38 cellular contexts compared by ENCODE assay signal in genomic region chr18:25962919-25963318, GRCh38.
"Had no signal": no experiment of that assay in that cellular context is flagged by ENCODE, and none has a peak within 500 bp of the region (broad histone marks: within the 10 kb centered on the region; RNA-seq: fewer than 3 reads in every experiment).

No MANE protein-coding gene starts in this region.

- ATAC-seq: activated naive CD4-positive, alpha-beta T cell treated with anti-CD3 and anti-CD28 coated beads, Interleukin-2, amount 50 U/mL, for 72 hours; activated naive CD8-positive, alpha-beta T cell treated with anti-CD3 and anti-CD28 coated beads, Interleukin-2, amount 50 U/mL, for 24 hours; activated T-cell treated with anti-CD3 and anti-CD28 coated beads, Interleukin-2, amount 50 U/mL, for 4 hours; activated T-cell treated with anti-CD3 and anti-CD28 coated beads, Interleukin-2, amount 50 U/mL, for 72 hours; activated T-helper 17 cell treated with anti-CD3 and anti-CD28 coated beads, Interleukin-2, amount 50 U/mL, for 72 hours; body of pancreas had no signal

- H3K4me3 ChIP-seq: adrenal gland, ascending aorta, body of pancreas, breast epithelium, cardiac muscle cell had no signal

- H3K27me3 Mint-ChIP-seq: brain had no signal

- H3K4me1 Mint-ChIP-seq: activated naive CD4-positive, alpha-beta T cell treated with anti-CD3 and anti-CD28 coated beads, Interleukin-2, amount 10 ng/mL, durations not matched to agents 7 days and 5 days; activated naive CD4-positive, alpha-beta T cell treated with anti-CD3 and anti-CD28 coated beads, Interleukin-2, amount 50 U/mL, for 24 hours; activated naive CD8-positive, alpha-beta T cell treated with anti-CD3 and anti-CD28 coated beads for 36 hours; activated naive CD8-positive, alpha-beta T cell treated with anti-CD3 and anti-CD28 coated beads, Interleukin-2, amount 10 ng/mL, durations not matched to agents 7 days and 5 days; activated naive CD8-positive, alpha-beta T cell treated with anti-CD3 and anti-CD28 coated beads, Interleukin-2, amount 50 U/mL, for 24 hours; activated T-helper 17 cell treated with anti-CD3 and anti-CD28 coated beads, Interleukin-2, amount 50 U/mL, for 72 hours; brain; central memory CD8-positive, alpha-beta T cell had no signal

- DNase-seq: activated effector memory CD4-positive, alpha-beta T cell treated with anti-CD3 and anti-CD28 coated beads, Interleukin-2, amount 50 U/mL, for 16 hours; activated effector memory CD4-positive, alpha-beta T cell treated with Interleukin-2 at 50 U/mL for 16 hours; activated gamma-delta T cell; activated gamma-delta T cell treated with Interleukin-2 at 50 U/mL for 16 hours; activated naive CD4-positive, alpha-beta T cell; activated naive CD4-positive, alpha-beta T cell treated with anti-CD3 and anti-CD28 coated beads for 36 hours; activated naive CD4-positive, alpha-beta T cell treated with anti-CD3 and anti-CD28 coated beads, Interleukin-2, amount 10 ng/mL, durations not matched to agents 7 days and 5 days; activated naive CD4-positive, alpha-beta T cell treated with anti-CD3 and anti-CD28 coated beads, Interleukin-2, amount 50 U/mL, for 16 hours; activated naive CD4-positive, alpha-beta T cell treated with Interleukin-2 at 50 U/mL for 16 hours; activated naive CD8-positive, alpha-beta T cell treated with anti-CD3 and anti-CD28 coated beads for 36 hours; activated naive CD8-positive, alpha-beta T cell treated with anti-CD3 and anti-CD28 coated beads, Interleukin-2, amount 10 ng/mL, durations not matched to agents 7 days and 5 days; activated naive CD8-positive, alpha-beta T cell treated with anti-CD3 and anti-CD28 coated beads, Interleukin-2, amount 50 U/mL, for 24 hours; activated T-cell treated with anti-CD3 and anti-CD28 coated beads, Interleukin-2, amount 50 U/mL, for 1 hour; activated T-cell treated with anti-CD3 and anti-CD28 coated beads, Interleukin-2, amount 50 U/mL, for 24 hours; activated T-cell treated with anti-CD3 and anti-CD28 coated beads, Interleukin-2, amount 50 U/mL, for 4 hours; activated T-cell treated with anti-CD3 and anti-CD28 coated beads, Interleukin-2, amount 50 U/mL, for 48 hours; activated T-cell treated with anti-CD3 and anti-CD28 coated beads, Interleukin-2, amount 50 U/mL, for 72 hours; adrenal gland; amniotic stem cell; amygdala; anterior cingulate cortex; aorta; body of pancreas; brain microvascular endothelial cell; caudate nucleus; central memory CD4-positive, alpha-beta T cell; cerebellar nuclear complex had no signal

- H3K36me3 Mint-ChIP-seq: activated naive CD4-positive, alpha-beta T cell treated with anti-CD3 and anti-CD28 coated beads, Interleukin-2, amount 10 ng/mL, durations not matched to agents 7 days and 5 days; activated naive CD4-positive, alpha-beta T cell treated with anti-CD3 and anti-CD28 coated beads, Interleukin-2, amount 50 U/mL, for 24 hours; activated naive CD4-positive, alpha-beta T cell treated with anti-CD3 and anti-CD28 coated beads, Interleukin-2, amount 50 U/mL, for 72 hours; activated naive CD8-positive, alpha-beta T cell; activated naive CD8-positive, alpha-beta T cell treated with anti-CD3 and anti-CD28 coated beads for 36 hours; activated naive CD8-positive, alpha-beta T cell treated with anti-CD3 and anti-CD28 coated beads, Interleukin-2, amount 10 ng/mL, durations not matched to agents 7 days and 5 days; brain had no signal

- H3K27ac ChIP-seq: adrenal gland, ascending aorta, body of pancreas, brain microvascular endothelial cell, breast epithelium, cardiac muscle cell had no signal

- H3K27me3 ChIP-seq: adrenal gland, ascending aorta, body of pancreas, brain microvascular endothelial cell, breast epithelium, cardiac muscle cell had no signal

- H3K4me1 ChIP-seq: ascending aorta, body of pancreas, breast epithelium had no signal

- H3K4me3 Mint-ChIP-seq: activated naive CD4-positive, alpha-beta T cell treated with anti-CD3 and anti-CD28 coated beads for 36 hours; activated naive CD4-positive, alpha-beta T cell treated with anti-CD3 and anti-CD28 coated beads, Interleukin-2, amount 10 ng/mL, durations not matched to agents 7 days and 5 days; activated naive CD4-positive, alpha-beta T cell treated with anti-CD3 and anti-CD28 coated beads, Interleukin-2, amount 50 U/mL, for 24 hours; activated naive CD8-positive, alpha-beta T cell; activated naive CD8-positive, alpha-beta T cell treated with anti-CD3 and anti-CD28 coated beads for 36 hours; activated naive CD8-positive, alpha-beta T cell treated with anti-CD3 and anti-CD28 coated beads, Interleukin-2, amount 10 ng/mL, durations not matched to agents 7 days and 5 days; activated naive CD8-positive, alpha-beta T cell treated with anti-CD3 and anti-CD28 coated beads, Interleukin-2, amount 50 U/mL, for 24 hours; activated T-cell treated with anti-CD3 and anti-CD28 coated beads, Interleukin-2, amount 50 U/mL, for 24 hours; activated T-cell treated with anti-CD3 and anti-CD28 coated beads, Interleukin-2, amount 50 U/mL, for 4 hours; activated T-cell treated with anti-CD3 and anti-CD28 coated beads, Interleukin-2, amount 50 U/mL, for 72 hours; activated T-helper 1 cell treated with anti-CD3 and anti-CD28 coated beads, Interleukin-12 subunit alpha, Interleukin-12 subunit beta, Interleukin-2, Interleukin-4 antibody, amounts not matched to agents 30 ng/mL and 10 ng/mL and 1 ng/mL, durations not matched to agents 14 hours and 24 hours and 36 hours; activated T-helper 17 cell treated with anti-CD3 and anti-CD28 coated beads, Interleukin-2, amount 50 U/mL, for 72 hours; brain; central memory CD8-positive, alpha-beta T cell had no signal

- H3K27ac Mint-ChIP-seq: activated naive CD4-positive, alpha-beta T cell treated with anti-CD3 and anti-CD28 coated beads for 36 hours; activated naive CD4-positive, alpha-beta T cell treated with anti-CD3 and anti-CD28 coated beads, Interleukin-2, amount 10 ng/mL, durations not matched to agents 7 days and 5 days; activated naive CD4-positive, alpha-beta T cell treated with anti-CD3 and anti-CD28 coated beads, Interleukin-2, amount 50 U/mL, for 24 hours; activated naive CD4-positive, alpha-beta T cell treated with anti-CD3 and anti-CD28 coated beads, Interleukin-2, amount 50 U/mL, for 72 hours; activated naive CD8-positive, alpha-beta T cell; activated naive CD8-positive, alpha-beta T cell treated with anti-CD3 and anti-CD28 coated beads for 36 hours; activated naive CD8-positive, alpha-beta T cell treated with anti-CD3 and anti-CD28 coated beads, Interleukin-2, amount 10 ng/mL, durations not matched to agents 7 days and 5 days; activated naive CD8-positive, alpha-beta T cell treated with anti-CD3 and anti-CD28 coated beads, Interleukin-2, amount 50 U/mL, for 24 hours; activated T-cell treated with anti-CD3 and anti-CD28 coated beads, Interleukin-2, amount 50 U/mL, for 24 hours; activated T-cell treated with anti-CD3 and anti-CD28 coated beads, Interleukin-2, amount 50 U/mL, for 72 hours; activated T-helper 1 cell treated with anti-CD3 and anti-CD28 coated beads, Interleukin-12 subunit alpha, Interleukin-12 subunit beta, Interleukin-2, Interleukin-4 antibody, amounts not matched to agents 30 ng/mL and 10 ng/mL and 1 ng/mL, durations not matched to agents 14 hours and 24 hours and 36 hours; activated T-helper 17 cell treated with anti-CD3 and anti-CD28 coated beads, Interleukin-2, amount 50 U/mL, for 72 hours; activated T-helper 2 cell treated with anti-CD3 and anti-CD28 coated beads, Interferon-gamma antibody, Interleukin-2, Interleukin-4, amounts not matched to agents 10 μg/mL and 5 μg/mL and 100 μg/mL, durations not matched to agents 14 hours and 24 hours and 36 hours; brain had no signal

- H3K9me3 ChIP-seq: adrenal gland, ascending aorta, body of pancreas, breast epithelium had no signal

- H3K9me3 Mint-ChIP-seq: activated naive CD4-positive, alpha-beta T cell treated with anti-CD3 and anti-CD28 coated beads for 36 hours; activated naive CD4-positive, alpha-beta T cell treated with anti-CD3 and anti-CD28 coated beads, Interleukin-2, amount 10 ng/mL, durations not matched to agents 7 days and 5 days; activated naive CD4-positive, alpha-beta T cell treated with anti-CD3 and anti-CD28 coated beads, Interleukin-2, amount 50 U/mL, for 24 hours; activated naive CD4-positive, alpha-beta T cell treated with anti-CD3 and anti-CD28 coated beads, Interleukin-2, amount 50 U/mL, for 72 hours; activated naive CD8-positive, alpha-beta T cell treated with anti-CD3 and anti-CD28 coated beads for 36 hours; activated naive CD8-positive, alpha-beta T cell treated with anti-CD3 and anti-CD28 coated beads, Interleukin-2, amount 10 ng/mL, durations not matched to agents 7 days and 5 days; activated naive CD8-positive, alpha-beta T cell treated with anti-CD3 and anti-CD28 coated beads, Interleukin-2, amount 50 U/mL, for 24 hours; activated T-cell treated with anti-CD3 and anti-CD28 coated beads, Interleukin-2, amount 50 U/mL, for 24 hours; activated T-cell treated with anti-CD3 and anti-CD28 coated beads, Interleukin-2, amount 50 U/mL, for 4 hours; activated T-cell treated with anti-CD3 and anti-CD28 coated beads, Interleukin-2, amount 50 U/mL, for 72 hours; activated T-helper 1 cell treated with anti-CD3 and anti-CD28 coated beads, Interleukin-12 subunit alpha, Interleukin-12 subunit beta, Interleukin-2, Interleukin-4 antibody, amounts not matched to agents 30 ng/mL and 10 ng/mL and 1 ng/mL, durations not matched to agents 14 hours and 24 hours and 36 hours; activated T-helper 17 cell treated with anti-CD3 and anti-CD28 coated beads, Interleukin-2, amount 50 U/mL, for 72 hours; activated T-helper 2 cell treated with anti-CD3 and anti-CD28 coated beads, Interferon-gamma antibody, Interleukin-2, Interleukin-4, amounts not matched to agents 10 μg/mL and 5 μg/mL and 100 μg/mL, durations not matched to agents 14 hours and 24 hours and 36 hours; brain; central memory CD8-positive, alpha-beta T cell had no signal

- H3K36me3 ChIP-seq: adrenal gland, ascending aorta, brain microvascular endothelial cell, breast epithelium, cardiac muscle cell had no signal
